8 cellular contexts compared by ENCODE assay signal in the genomic region with DNA sequence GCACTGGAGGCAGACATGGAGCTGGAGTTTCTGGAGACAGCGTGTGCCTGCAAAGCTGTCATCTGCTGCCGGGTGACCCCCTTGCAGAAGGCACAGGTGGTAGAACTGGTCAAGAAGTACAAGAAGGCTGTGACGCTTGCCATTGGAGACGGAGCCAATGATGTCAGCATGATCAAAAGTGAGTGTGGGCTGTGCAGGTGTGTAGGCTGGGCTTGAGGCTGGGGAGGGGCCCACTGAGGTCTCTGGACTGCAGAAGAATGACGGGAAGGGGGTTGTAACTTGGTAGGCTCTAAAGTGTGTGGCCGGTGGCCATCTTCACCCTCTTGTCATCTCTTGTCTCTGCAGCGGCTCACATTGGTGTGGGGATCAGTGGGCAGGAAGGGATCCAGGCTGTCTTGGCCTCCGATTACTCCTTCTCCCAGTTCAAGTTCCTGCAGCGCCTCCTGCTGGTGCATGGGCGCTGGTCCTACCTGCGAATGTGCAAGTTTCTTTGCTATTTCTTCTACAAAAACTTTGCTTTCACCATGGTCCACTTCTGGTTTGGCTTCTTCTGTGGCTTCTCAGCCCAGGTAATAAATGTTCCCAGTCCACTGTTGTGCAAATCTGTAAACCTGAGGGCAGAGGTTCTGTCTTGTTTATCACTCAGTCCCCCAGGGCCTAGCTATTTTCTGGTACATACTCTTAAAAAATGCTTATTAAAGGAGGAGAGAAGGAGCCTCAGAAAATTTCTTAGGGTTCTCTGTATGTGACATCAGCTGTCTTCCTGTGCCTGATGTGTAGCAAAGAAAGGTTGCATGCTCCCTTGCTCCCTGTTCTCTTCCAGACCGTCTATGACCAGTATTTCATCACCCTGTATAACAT. TPM values are rescaled to one million over a fixed set of nuclear protein-coding genes. Genes with fewer than 3 reads are reported as not detected.
DNase-seq lines count a peak whose midpoint lies in the region; ATAC-seq, FAIRE-seq and TF ChIP-seq lines count a peak whose summit lies in the region.

No MANE protein-coding gene starts in this region.

- CTCF ChIA-PET in endothelial cell of umbilical vein (lab: Charles Lee): interaction anchor here (0.6 to 6.4 kb wide), 9 partner anchors 9 to 202 kb away, joined by 3 to 67 read pairs (median 4); no protein-coding TSS in a partner anchor

- H3K9me3 ChIP-seq in endothelial cell of umbilical vein (replicated peaks; ENCODE audit: control insufficient read depth, insufficient read depth, low read length): no peaks in the 10 kb centered on the region

- intact Hi-C loops in endothelial cell of umbilical vein (cut with micrococcal nuclease): no loop called here
- intact Hi-C loops in posterior vena cava (cut with DNase I): loop anchor here in 1 of 2 donors (5.0 kb wide), 1 partner anchor 78 kb away; no protein-coding TSS in a partner anchor

- TF ChIP-seq POLR2A in endothelial cell of umbilical vein (IDR thresholded peaks at IDR 0.05; ENCODE audit: low read depth, low read length): no peak

- no peak overlapping the region for H3K9ac ChIP-seq in endothelial cell of umbilical vein (replicated peaks; ENCODE audit: extremely low read depth, insufficient read depth, low read length)

- BruUV-seq in endothelial cell of umbilical vein (replicated peaks; lab: Mats Ljungman, UMichigan): no TSS peak

- no peaks in the 10 kb centered on the region for H4K20me1 ChIP-seq in endothelial cell of umbilical vein (replicated peaks; ENCODE audit: control insufficient read depth, extremely low read depth, insufficient read depth, low read length)

- dilution Hi-C loops in endothelial cell of umbilical vein (cut with MboI; ENCODE audit: extremely low pct_ligation_motif_present, low sequenced_read_pairs): no loop called here

- peak; percentile 36 for DNase-seq in COLO829 (ENCODE audit: low spot score)
- peak; percentile 84 to 87 for DNase-seq in activated CD4-positive, alpha-beta T cell treated with anti-CD3 and anti-CD28 coated beads, Interleukin-2, amount 50 U/mL, for 48 hours
- DNase-seq in endothelial cell of umbilical vein (ENCODE audit: low read depth, low spot score): peak; percentile 41
- DNase-seq in posterior vena cava (ENCODE audit: low spot score): peak; percentile 86
- no peak for DNase-seq in GM19240 (ENCODE audit: insufficient read length, low spot score)

- H3K79me2 ChIP-seq in endothelial cell of umbilical vein (ENCODE audit: control insufficient read depth, insufficient read depth, low read length): no peaks in the 10 kb centered on the region

- peak; percentile 97 for TF ChIP-seq CTCF in LNCAP (IDR thresholded peaks at IDR 0.05)
- TF ChIP-seq CTCF in endothelial cell of umbilical vein (IDR thresholded peaks at IDR 0.05; ENCODE audit: extremely low read depth in 1 of 2, insufficient read depth in 1 of 2, low read depth in 1 of 2, low read length in 2 of 2): peak; percentile 77 to 80

- POLR2A ChIA-PET in endothelial cell of umbilical vein (lab: Charles Lee): no interaction called here

- no peak overlapping the region for H3K4me3 ChIP-seq in endothelial cell of umbilical vein (replicated peaks in 1 of 3; ENCODE audit: insufficient read depth in 1 of 3, low read depth in 1 of 3, low read length in 3 of 3)

- no peaks in the 10 kb centered on the region for H3K9me1 ChIP-seq in endothelial cell of umbilical vein (replicated peaks; ENCODE audit: control insufficient read depth, extremely low read depth, insufficient read depth, low read length)

- ATAC-seq in HG03520 (IDR thresholded peaks at IDR 0.05; ENCODE audit: unreplicated experiment) (no peak), GM21529 (IDR thresholded peaks at IDR 0.05; ENCODE audit: unreplicated experiment) (no peak)

- no peak overlapping the region for H3K4me2 ChIP-seq in endothelial cell of umbilical vein (ENCODE audit: insufficient read depth, low read length)

- no peak overlapping the region for H3K27ac ChIP-seq in endothelial cell of umbilical vein (ENCODE audit: insufficient read depth, low read depth, low read length)

- H3K27me3 ChIP-seq in endothelial cell of umbilical vein (ENCODE audit: control insufficient read depth in 2 of 2, insufficient read depth in 2 of 2, low read length in 2 of 2): no peaks in the 10 kb centered on the region

- H2AFZ ChIP-seq in endothelial cell of umbilical vein (ENCODE audit: low read depth, low read length): no peak overlapping the region

- peaks cover 6% of the 10 kb centered on the region for H3K4me1 ChIP-seq in endothelial cell of umbilical vein (ENCODE audit: control insufficient read depth, extremely low read depth, insufficient read depth, low read length)

- H3K36me3 ChIP-seq in endothelial cell of umbilical vein (ENCODE audit: control insufficient read depth in 2 of 2, extremely low read depth in 1 of 2, insufficient read depth in 2 of 2, low read length in 2 of 2): peaks cover 15 to 73% of the 10 kb centered on the region in 2 experiments

- FAIRE-seq in endothelial cell of umbilical vein (lab: Jason Lieb, UNC): no peak

TF ChIP-seq in endothelial cell of umbilical vein, 7 proteins besides CTCF, POLR2A, EP300 and RAD21:
- TF ChIP-seq EZH2 (IDR thresholded peaks at IDR 0.05; ENCODE audit: borderline replicate concordance, low read depth, low read length, severe bottlenecking) (no peak), GATA2 (IDR thresholded peaks at IDR 0.05; ENCODE audit: insufficient read depth, insufficient read length, low read depth, low read length) (no peak), MYC (IDR thresholded peaks at IDR 0.05; ENCODE audit: low read depth, low read length) (no peak), MAX (IDR thresholded peaks at IDR 0.05; ENCODE audit: insufficient read depth, insufficient read length) (no peak), JUN (IDR thresholded peaks at IDR 0.05; ENCODE audit: borderline replicate concordance, insufficient read depth, insufficient read length, low read depth) (no peak), POLR2AphosphoS5 (IDR thresholded peaks at IDR 0.05; ENCODE audit: insufficient read depth, low read depth, low read length) (no peak), FOS (IDR thresholded peaks at IDR 0.05; ENCODE audit: borderline replicate concordance, insufficient read depth, low read length) (no peak)

RNA-seq across cellular contexts. Expression of gene ATP8B2, which starts 19.9 kb away (rescaled TPM):
- 60.0 and 64.7 TPM in 2 replicates for total RNA-seq in endothelial cell of umbilical vein
- polyA plus RNA-seq in endothelial cell of umbilical vein: 72.8 and 86.0 TPM in 2 replicates
- 50.3 and 60.3 TPM in 2 replicates for polyA plus RNA-seq in endothelial cell of umbilical vein (2011; cell fraction: cytosol; rRNA removed)
- 71.2 and 108 TPM in 2 replicates for polyA plus RNA-seq in endothelial cell of umbilical vein (2011; cell fraction: nucleus; rRNA removed)
- 27.5 and 27.9 TPM in 2 replicates for polyA plus RNA-seq in endothelial cell of umbilical vein (2012)
- 62.8 and 100.0 TPM in 2 replicates for polyA minus RNA-seq in endothelial cell of umbilical vein
- not detected for polyA minus RNA-seq in endothelial cell of umbilical vein (2011; cell fraction: cytosol; rRNA and poly(A)+ RNA removed)
- 33.3 and 33.5 TPM in 2 replicates for polyA minus RNA-seq in endothelial cell of umbilical vein (2011; cell fraction: nucleus; rRNA and poly(A)+ RNA removed)
- 100 to 1,000 TPM; 130 to 153 TPM for total RNA-seq in posterior vena cava

RNA-seq across cellular contexts. Expression of gene AQP10, which starts 24.3 kb away (rescaled TPM):
- total RNA-seq in endothelial cell of umbilical vein (not detected in 2 replicates), posterior vena cava (under 1 TPM in 1 of 2 donors, not detected in 1; 0.24 TPM)
- polyA plus RNA-seq in endothelial cell of umbilical vein: 0.08 TPM in 1 of 2 replicates, not detected in the other
- polyA plus RNA-seq in endothelial cell of umbilical vein (2011; cell fraction: cytosol; rRNA removed): not detected in 2 replicates
- polyA plus RNA-seq in endothelial cell of umbilical vein (2011; cell fraction: nucleus; rRNA removed): 0.07 TPM in 1 of 2 replicates, not detected in the other
- not detected in 2 replicates for polyA plus RNA-seq in endothelial cell of umbilical vein (2012)
- 0.49 and 1.0 TPM in 2 replicates for polyA minus RNA-seq in endothelial cell of umbilical vein
- polyA minus RNA-seq in endothelial cell of umbilical vein (2011; cell fraction: cytosol; rRNA and poly(A)+ RNA removed): not detected
- polyA minus RNA-seq in endothelial cell of umbilical vein (2011; cell fraction: nucleus; rRNA and poly(A)+ RNA removed): not detected in 2 replicates

RNA-seq across cellular contexts. Expression of gene IL6R, which starts 59.9 kb away (rescaled TPM):
- 3.3 and 4.8 TPM in 2 replicates for total RNA-seq in endothelial cell of umbilical vein
- polyA plus RNA-seq in endothelial cell of umbilical vein: 4.2 and 5.1 TPM in 2 replicates
- polyA plus RNA-seq in endothelial cell of umbilical vein (2011; cell fraction: cytosol; rRNA removed): 2.8 and 3.4 TPM in 2 replicates
- 2.1 and 3.4 TPM in 2 replicates for polyA plus RNA-seq in endothelial cell of umbilical vein (2011; cell fraction: nucleus; rRNA removed)
- 2.1 and 2.6 TPM in 2 replicates for polyA plus RNA-seq in endothelial cell of umbilical vein (2012)
- polyA minus RNA-seq in endothelial cell of umbilical vein: 16.2 and 17.7 TPM in 2 replicates
- polyA minus RNA-seq in endothelial cell of umbilical vein (2011; cell fraction: cytosol; rRNA and poly(A)+ RNA removed): 4.4 TPM
- polyA minus RNA-seq in endothelial cell of umbilical vein (2011; cell fraction: nucleus; rRNA and poly(A)+ RNA removed): 1.9 and 2.8 TPM in 2 replicates
- total RNA-seq in posterior vena cava: 10 to 100 TPM; 19.6 to 24.1 TPM
